Comparison of ENCODE assay signal across 9 cellular contexts in the genomic region with DNA sequence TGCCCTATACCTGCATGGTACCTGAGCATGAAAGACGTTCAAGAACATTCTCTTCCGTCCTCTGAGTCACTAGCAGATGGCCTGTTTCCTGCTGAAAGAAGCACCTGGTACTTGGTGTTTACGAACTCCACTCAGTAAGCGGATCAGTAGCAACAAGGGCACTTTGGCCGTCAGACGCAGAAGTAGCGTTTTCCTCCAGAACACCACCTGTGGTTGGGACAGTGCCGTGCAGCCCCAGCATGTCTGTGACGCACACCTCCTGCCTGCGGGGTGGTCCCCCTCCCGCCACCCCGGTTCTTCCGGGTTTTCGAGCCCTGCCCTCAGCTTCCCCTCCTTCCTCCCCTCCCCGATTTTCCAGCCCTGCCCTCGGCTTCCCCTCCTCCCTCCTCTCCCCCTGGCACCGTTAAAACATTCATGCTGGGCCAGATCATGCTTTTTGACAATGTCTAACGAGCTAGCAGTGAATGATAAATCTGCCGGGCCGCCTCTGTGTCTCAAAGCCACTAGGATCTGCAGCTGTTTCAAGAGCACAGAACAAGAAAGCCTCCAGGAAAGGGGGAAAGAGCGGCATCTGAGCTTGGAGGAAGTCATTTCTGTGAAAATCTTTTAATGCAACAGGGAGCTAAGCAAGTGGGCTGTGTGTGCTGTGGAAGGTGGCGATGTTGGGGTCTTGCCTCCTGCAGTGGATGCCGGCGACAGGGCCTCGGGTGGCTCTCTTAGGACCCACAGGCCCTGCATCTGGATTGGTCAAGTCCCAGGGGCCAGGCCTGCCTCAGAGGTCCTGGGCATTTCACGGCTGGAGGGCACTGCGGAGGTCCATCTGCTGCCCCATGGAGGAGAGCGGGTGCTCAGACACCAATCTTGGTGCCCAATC.
DNase-seq lines count a peak whose midpoint lies in the region; ATAC-seq, FAIRE-seq and TF ChIP-seq lines count a peak whose summit lies in the region.
"Had no signal": no experiment of that assay in that cellular context is flagged by ENCODE, and none has a peak within 500 bp of the region (broad histone marks: within the 10 kb centered on the region; RNA-seq: fewer than 3 reads in every experiment).

No MANE protein-coding gene starts in this region.

- H3K9ac ChIP-seq in endodermal cell (ENCODE audit: extremely low read depth, low read length, poor library complexity, severe bottlenecking) = no peak overlapping the region

- DNase-seq in GM20000 (ENCODE audit: low spot score) = peak; percentile 53
- DNase-seq in HPDE6-E6E7 (ENCODE audit: extremely low spot score) = peak; percentile 47
- DNase-seq in WERI-Rb-1 = peak; percentile 81
- peak; percentile 45 for DNase-seq in endodermal cell
- peak; percentile 21 for DNase-seq in stimulated activated CD4-positive, alpha-beta T cell treated with anti-CD3 and anti-CD28 coated beads, Interleukin-2, amount 100 ng/mL, for 4 hours (ENCODE audit: low read depth)
- DNase-seq in GM12891 (ENCODE audit: insufficient read length, low spot score) = no peak
- DNase-seq in T-helper 9 cell = no peak
- DNase-seq: IMR-90 had no signal

- no peak for FAIRE-seq in GM12891 (lab: Jason Lieb, UNC)

- no peaks in the 10 kb centered on the region for H3K9me3 ChIP-seq in WERI-Rb-1 (ENCODE audit: severe bottlenecking)
- H3K9me3 ChIP-seq in endodermal cell (ENCODE audit: control insufficient read depth, low read length) = no peaks in the 10 kb centered on the region

- H3K27me3 Mint-ChIP-seq in endodermal cell (ENCODE audit: insufficient read depth) = peaks cover 7% of the 10 kb centered on the region

- H3K4me3 ChIP-seq in WERI-Rb-1 (ENCODE audit: low read depth, low read length) = peak overlapping the region; percentile 15
- no peak overlapping the region for H3K4me3 ChIP-seq in endodermal cell (ENCODE audit: low read length)

- no peaks in the 10 kb centered on the region for H3K9me3 Mint-ChIP-seq in endodermal cell

- TF ChIP-seq POLR2A in GM12891 (IDR thresholded peaks at IDR 0.05; ENCODE audit: low read depth, low read length) = no peak

- 90 to 93% methylated on average over 24 to 28 of the region's 28 CpGs for WGBS in endodermal cell (ENCODE audit: insufficient coverage in 1 of 2, insufficient read length in 1 of 2), 2 experiments

- H3K36me3 ChIP-seq in WERI-Rb-1 (no peaks in the 10 kb centered on the region), endodermal cell (ENCODE audit: control insufficient read depth, insufficient read depth, low read length) (no peaks in the 10 kb centered on the region)

- ATAC-seq in GM18858 (IDR thresholded peaks at IDR 0.05; ENCODE audit: unreplicated experiment) = no peak

- H3K4me1 Mint-ChIP-seq in endodermal cell = no peaks in the 10 kb centered on the region

- H3K4me3 Mint-ChIP-seq in endodermal cell = no peak overlapping the region

- no peaks in the 10 kb centered on the region for H3K4me1 ChIP-seq in endodermal cell (ENCODE audit: control insufficient read depth, insufficient read depth, low read length)

- H3K27ac Mint-ChIP-seq in endodermal cell = no peak overlapping the region

- H3K27me3 ChIP-seq in WERI-Rb-1 (ENCODE audit: insufficient read depth, low read depth, severe bottlenecking) (no peaks in the 10 kb centered on the region), endodermal cell (ENCODE audit: control insufficient read depth, insufficient read depth, low read length, poor library complexity, severe bottlenecking) (peaks cover 16% of the 10 kb centered on the region)

- TF ChIP-seq CTCF in GM20000 (IDR thresholded peaks at IDR 0.05; ENCODE audit: extremely low read depth, missing control alignments) = no peak
- peak; percentile 32; the same call in 1 of the 2 replicates for TF ChIP-seq CTCF in WERI-Rb-1 (IDR thresholded peaks at IDR 0.05; ENCODE audit: low read depth, low read length)
- TF ChIP-seq CTCF in endodermal cell (conservative IDR thresholded peaks at IDR 0.05) = peak; percentile 26

- no peaks in the 10 kb centered on the region for H3K36me3 Mint-ChIP-seq in endodermal cell (ENCODE audit: low read depth)

- peak overlapping the region; percentile 27 for H3K27ac ChIP-seq in WERI-Rb-1
- H3K27ac ChIP-seq in endodermal cell (ENCODE audit: low read depth, low read length) = no peak overlapping the region

TF ChIP-seq in GM12891, 5 proteins besides CTCF, POLR2A, EP300 and RAD21:
- no peak for TF ChIP-seq PAX5 (IDR thresholded peaks at IDR 0.05; ENCODE audit: insufficient read depth, low read length, severe bottlenecking)
- TF ChIP-seq TAF1 (IDR thresholded peaks at IDR 0.05; ENCODE audit: low read depth, low read length) = no peak

Comparison
In these comparisons a context has a peak if more than half of its experiments do, and no peak if none do; other contexts are left out.
1. DNase-seq: peak in GM20000 (single experiment), HPDE6-E6E7 (single experiment), WERI-Rb-1 (single experiment), endodermal cell (single experiment) and stimulated activated CD4-positive, alpha-beta T cell treated with anti-CD3 and anti-CD28 coated beads, Interleukin-2, amount 100 ng/mL, for 4 hours (single experiment); none in GM12891 (single experiment) and T-helper 9 cell (single experiment).